In the genomic region with DNA sequence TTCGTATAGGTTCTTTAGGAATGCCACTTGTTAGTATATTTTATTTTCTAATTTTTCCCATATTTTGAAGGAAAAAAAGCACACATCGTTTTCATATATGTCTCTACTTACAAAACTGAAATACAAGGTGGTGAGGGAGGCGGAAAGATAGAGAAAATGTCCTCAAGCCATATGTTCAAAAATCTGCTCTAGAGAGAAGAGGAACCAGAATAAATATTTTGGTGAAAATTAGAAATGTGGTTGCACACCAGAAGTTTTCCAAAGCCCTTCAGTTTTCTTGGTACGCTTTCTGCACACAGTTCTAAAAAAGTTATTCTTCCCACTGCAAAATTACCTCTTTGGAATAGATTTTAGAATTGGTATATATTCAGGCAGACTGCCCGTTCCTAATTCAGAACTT, we compare ENCODE assay signal across 27 cellular contexts.
"Had no signal": no experiment of that assay in that cellular context is flagged by ENCODE, and none has a peak within 500 bp of the region (broad histone marks: within the 10 kb centered on the region; RNA-seq: fewer than 3 reads in every experiment).

No MANE protein-coding gene starts in this region.

- DNase-seq: activated effector memory CD4-positive, alpha-beta T cell treated with anti-CD3 and anti-CD28 coated beads, Interleukin-2, amount 50 U/mL, for 16 hours; activated effector memory CD4-positive, alpha-beta T cell treated with Interleukin-2 at 50 U/mL for 16 hours; activated gamma-delta T cell; activated gamma-delta T cell treated with Interleukin-2 at 50 U/mL for 16 hours; activated naive CD4-positive, alpha-beta T cell; activated naive CD4-positive, alpha-beta T cell treated with anti-CD3 and anti-CD28 coated beads for 36 hours; activated naive CD4-positive, alpha-beta T cell treated with anti-CD3 and anti-CD28 coated beads, Interleukin-2, amount 10 ng/mL, durations not matched to agents 7 days and 5 days; activated naive CD4-positive, alpha-beta T cell treated with anti-CD3 and anti-CD28 coated beads, Interleukin-2, amount 50 U/mL, for 16 hours; activated naive CD4-positive, alpha-beta T cell treated with Interleukin-2 at 50 U/mL for 16 hours; activated naive CD8-positive, alpha-beta T cell treated with anti-CD3 and anti-CD28 coated beads for 36 hours; activated naive CD8-positive, alpha-beta T cell treated with anti-CD3 and anti-CD28 coated beads, Interleukin-2, amount 10 ng/mL, durations not matched to agents 7 days and 5 days; activated naive CD8-positive, alpha-beta T cell treated with anti-CD3 and anti-CD28 coated beads, Interleukin-2, amount 50 U/mL, for 24 hours; activated T-cell treated with anti-CD3 and anti-CD28 coated beads for 4 hours; activated T-cell treated with anti-CD3 and anti-CD28 coated beads, Interleukin-2, amount 50 U/mL, for 1 hour; activated T-cell treated with anti-CD3 and anti-CD28 coated beads, Interleukin-2, amount 50 U/mL, for 24 hours; activated T-cell treated with anti-CD3 and anti-CD28 coated beads, Interleukin-2, amount 50 U/mL, for 4 hours; activated T-cell treated with anti-CD3 and anti-CD28 coated beads, Interleukin-2, amount 50 U/mL, for 48 hours; activated T-cell treated with anti-CD3 and anti-CD28 coated beads, Interleukin-2, amount 50 U/mL, for 72 hours; adrenal gland; amniotic stem cell; amygdala; aorta; body of pancreas; brain microvascular endothelial cell; caudate nucleus; central memory CD4-positive, alpha-beta T cell; cerebellar nuclear complex had no signal
